ENCODE assay signal across 16 cellular contexts in genomic region chr22:45583504-45583903, GRCh38.
DNase-seq lines count a peak whose midpoint lies in the region; ATAC-seq and FAIRE-seq lines count a peak whose summit lies in the region.
"Had no signal": no experiment of that assay in that cellular context is flagged by ENCODE, and none has a peak within 500 bp of the region (broad histone marks: within the 10 kb centered on the region; RNA-seq: fewer than 3 reads in every experiment).

No MANE protein-coding gene starts in this region.

- H3K4me1 Mint-ChIP-seq in memory B cell, result peaks cover 8% of the 10 kb centered on the region

- H3K9me3 Mint-ChIP-seq in memory B cell, result peaks cover 3% of the 10 kb centered on the region
- H3K9me3 Mint-ChIP-seq: brain, H9 had no signal

- ATAC-seq in memory B cell (ENCODE audit: low read depth), result peak; percentile 60
- ATAC-seq in HG02571 (IDR thresholded peaks at IDR 0.05; ENCODE audit: unreplicated experiment), result no peak
- ATAC-seq in HG02938 (IDR thresholded peaks at IDR 0.05; ENCODE audit: unreplicated experiment), result no peak
- ATAC-seq: K562 had no signal

- H3K36me3 Mint-ChIP-seq in memory B cell, result peaks cover 2% of the 10 kb centered on the region
- H3K36me3 Mint-ChIP-seq: brain had no signal

- peaks cover 4% of the 10 kb centered on the region for H3K27me3 Mint-ChIP-seq in memory B cell

- peak overlapping the region; percentile 5 for H3K4me3 Mint-ChIP-seq in memory B cell
- H3K4me3 Mint-ChIP-seq: brain, H9 had no signal

- FAIRE-seq in GM18507 (lab: Jason Lieb, UNC), result peak; percentile 48
- FAIRE-seq: K562 had no signal

- DNase-seq in NK-92 treated with Interleukin-12 subunit alpha and Interleukin-12 subunit beta, amount 100 ng/mL, for 24 hours (lab: John Stamatoyannopoulos, UW), result peak; percentile 23
- no peak for DNase-seq in NK-92 (lab: John Stamatoyannopoulos, UW; ENCODE audit: unreplicated experiment)
- no peak for DNase-seq in GM18507 (ENCODE audit: extremely low spot score, insufficient read length, low read depth)
- DNase-seq in SKM-1 (lab: John Stamatoyannopoulos, UW; ENCODE audit: unreplicated experiment), result peak; percentile 17
- no peak for DNase-seq in memory B cell (ENCODE audit: low spot score in 2 of 2)
- DNase-seq in stimulated activated CD8-positive, alpha-beta memory T cell treated with anti-CD3 and anti-CD28 coated beads, Interleukin-4, amount 100 ng/mL, for 48 hours, result no peak
- DNase-seq: 8988T; activated CD4-positive, alpha-beta T cell treated with anti-CD3 and anti-CD28 coated beads for 1 hour; H9; kidney glomerular epithelial cell; NCI-H1417; NCI-H226 had no signal

- no peak overlapping the region for H3K27ac Mint-ChIP-seq in memory B cell

Comparison
In these comparisons a context has a peak if more than half of its experiments do, and no peak if none do; other contexts are left out.
1. DNase-seq: peak in NK-92 treated with Interleukin-12 subunit alpha and Interleukin-12 subunit beta, amount 100 ng/mL, for 24 hours (single experiment) and SKM-1 (single experiment); none in NK-92 (single experiment), GM18507 (single experiment), memory B cell (0 of 2) and stimulated activated CD8-positive, alpha-beta memory T cell treated with anti-CD3 and anti-CD28 coated beads, Interleukin-4, amount 100 ng/mL, for 48 hours (single experiment).